8 cellular contexts compared by ENCODE assay signal in the genomic region with DNA sequence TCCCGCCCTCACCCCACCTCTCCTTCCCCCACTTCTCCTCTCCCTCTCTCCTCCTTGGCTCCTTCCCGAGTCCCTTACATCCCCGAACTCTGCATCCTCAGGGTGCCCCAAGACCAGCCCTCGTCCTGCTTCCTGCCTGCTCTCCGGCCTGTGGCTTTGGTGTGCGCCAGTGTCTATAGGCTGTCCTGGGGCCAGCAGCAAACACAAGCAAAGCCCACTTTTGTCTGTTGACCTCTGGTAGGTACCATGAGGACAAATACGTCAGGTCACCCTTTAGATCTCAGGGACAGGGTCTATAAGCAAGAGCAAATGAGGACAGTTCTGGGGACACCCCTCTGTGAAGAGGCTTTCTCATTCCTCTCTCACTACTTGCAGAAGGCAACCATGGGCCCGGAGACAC. TPM values are rescaled to one million over a fixed set of nuclear protein-coding genes. Genes with fewer than 3 reads are reported as not detected.
DNase-seq lines count a peak whose midpoint lies in the region; ATAC-seq and TF ChIP-seq lines count a peak whose summit lies in the region.

No MANE protein-coding gene starts in this region.

- CTCF ChIA-PET in activated CD8-positive, alpha-beta T cell treated with anti-CD3 and anti-CD28 coated beads, Interleukin-2, amount 10 ng/mL, durations not matched to agents 7 days and 5 days (lab: Charles Lee) = interaction anchor here (0.8 to 5.7 kb wide), 7 partner anchors 9 to 59 kb away, joined by 3 to 42 read pairs (median 3); no protein-coding TSS in a partner anchor

- WGBS in hepatocyte (ENCODE audit: low lambda C conversion rate, missing lambda C conversion rate) = 31% methylated on average over 7 of the region's 8 CpGs

- no peaks in the 10 kb centered on the region for H3K9me3 ChIP-seq in hepatocyte (ENCODE audit: low read depth)

- peaks cover 10% of the 10 kb centered on the region for H3K4me1 ChIP-seq in hepatocyte (ENCODE audit: insufficient read depth)

- POLR2A ChIA-PET in activated CD8-positive, alpha-beta T cell treated with anti-CD3 and anti-CD28 coated beads, Interleukin-2, amount 10 ng/mL, durations not matched to agents 7 days and 5 days (lab: Charles Lee) = interaction anchor here (0.9 kb wide), 1 partner anchor 8 kb away, joined by 3 read pairs; no protein-coding TSS in a partner anchor

- peak overlapping the region; percentile 94 for H2AFZ ChIP-seq in hepatocyte

- no peaks in the 10 kb centered on the region for H3K36me3 Mint-ChIP-seq in HFFc6 (ENCODE audit: low read depth)
- no peaks in the 10 kb centered on the region for H3K36me3 Mint-ChIP-seq in activated CD8-positive, alpha-beta T cell treated with anti-CD3 and anti-CD28 coated beads, Interleukin-2, amount 10 ng/mL, durations not matched to agents 7 days and 5 days (ENCODE audit: low read depth)
- H3K36me3 Mint-ChIP-seq in stimulated activated effector memory CD8-positive, alpha-beta T cell treated with anti-CD3 and anti-CD28 coated beads, Interleukin-12 subunit alpha, Interleukin-12 subunit beta, amount 100 ng/mL, for 72 hours = no peaks in the 10 kb centered on the region

- peak overlapping the region; percentile 97 for H3K27ac Mint-ChIP-seq in HFFc6
- peak overlapping the region; percentile 53 for H3K27ac Mint-ChIP-seq in activated CD8-positive, alpha-beta T cell treated with anti-CD3 and anti-CD28 coated beads, Interleukin-2, amount 10 ng/mL, durations not matched to agents 7 days and 5 days
- H3K27ac Mint-ChIP-seq in stimulated activated effector memory CD8-positive, alpha-beta T cell treated with anti-CD3 and anti-CD28 coated beads, Interleukin-12 subunit alpha, Interleukin-12 subunit beta, amount 100 ng/mL, for 72 hours = peak overlapping the region; percentile 94

- no peak for DNase-seq in HFFc6
- no peak for DNase-seq in activated CD8-positive, alpha-beta T cell treated with anti-CD3 and anti-CD28 coated beads, Interleukin-2, amount 10 ng/mL, durations not matched to agents 7 days and 5 days
- no peak for DNase-seq in hepatocyte (ENCODE audit: low spot score)
- no peak for DNase-seq in stimulated activated effector memory CD8-positive, alpha-beta T cell treated with anti-CD3 and anti-CD28 coated beads, Interleukin-12 subunit alpha, Interleukin-12 subunit beta, amount 100 ng/mL, for 72 hours (ENCODE audit: low spot score in 2 of 2)
- DNase-seq in occipital lobe (lab: John Stamatoyannopoulos, UW) = no peak
- no peak for DNase-seq in NCI-H524 treated with DMSO at 0.1 percent for 48 hours (lab: John Stamatoyannopoulos, UW)

- no peaks in the 10 kb centered on the region for H3K9me3 Mint-ChIP-seq in HFFc6
- no peaks in the 10 kb centered on the region for H3K9me3 Mint-ChIP-seq in activated CD8-positive, alpha-beta T cell treated with anti-CD3 and anti-CD28 coated beads, Interleukin-2, amount 10 ng/mL, durations not matched to agents 7 days and 5 days (ENCODE audit: insufficient read depth)
- no peaks in the 10 kb centered on the region for H3K9me3 Mint-ChIP-seq in stimulated activated effector memory CD8-positive, alpha-beta T cell treated with anti-CD3 and anti-CD28 coated beads, Interleukin-12 subunit alpha, Interleukin-12 subunit beta, amount 100 ng/mL, for 72 hours

- peaks cover 2% of the 10 kb centered on the region for H3K27me3 Mint-ChIP-seq in HFFc6 (ENCODE audit: insufficient read depth)
- peaks cover 32% of the 10 kb centered on the region for H3K27me3 Mint-ChIP-seq in activated CD8-positive, alpha-beta T cell treated with anti-CD3 and anti-CD28 coated beads, Interleukin-2, amount 10 ng/mL, durations not matched to agents 7 days and 5 days (ENCODE audit: low read depth)

- TF ChIP-seq CTCF in HFFc6 (IDR thresholded peaks at IDR 0.05) (no peak), hepatocyte (IDR thresholded peaks at IDR 0.05; ENCODE audit: poor library complexity) (no peak)

- peaks cover 26% of the 10 kb centered on the region for H3K27me3 ChIP-seq in hepatocyte

- no peaks in the 10 kb centered on the region for H3K79me2 ChIP-seq in hepatocyte

- H4K20me1 ChIP-seq in hepatocyte (ENCODE audit: insufficient read depth, poor library complexity, severe bottlenecking) = no peaks in the 10 kb centered on the region

- peak overlapping the region; percentile 92 for H3K4me3 Mint-ChIP-seq in HFFc6
- H3K4me3 Mint-ChIP-seq in activated CD8-positive, alpha-beta T cell treated with anti-CD3 and anti-CD28 coated beads, Interleukin-2, amount 10 ng/mL, durations not matched to agents 7 days and 5 days = peak overlapping the region; percentile 69
- peak overlapping the region; percentile 87 for H3K4me3 Mint-ChIP-seq in stimulated activated effector memory CD8-positive, alpha-beta T cell treated with anti-CD3 and anti-CD28 coated beads, Interleukin-12 subunit alpha, Interleukin-12 subunit beta, amount 100 ng/mL, for 72 hours

- no peaks in the 10 kb centered on the region for H3K9me2 ChIP-seq in hepatocyte (replicated peaks; ENCODE audit: insufficient read depth)

- no peaks in the 10 kb centered on the region for H3K36me3 ChIP-seq in hepatocyte (replicated peaks; ENCODE audit: insufficient read depth, low read depth)

- H3K4me1 Mint-ChIP-seq in HFFc6 (ENCODE audit: low read depth) = peaks cover 20% of the 10 kb centered on the region
- H3K4me1 Mint-ChIP-seq in activated CD8-positive, alpha-beta T cell treated with anti-CD3 and anti-CD28 coated beads, Interleukin-2, amount 10 ng/mL, durations not matched to agents 7 days and 5 days (ENCODE audit: low read depth) = peaks cover 18% of the 10 kb centered on the region
- peaks cover 8% of the 10 kb centered on the region for H3K4me1 Mint-ChIP-seq in stimulated activated effector memory CD8-positive, alpha-beta T cell treated with anti-CD3 and anti-CD28 coated beads, Interleukin-12 subunit alpha, Interleukin-12 subunit beta, amount 100 ng/mL, for 72 hours

- ATAC-seq in activated CD8-positive, alpha-beta T cell treated with anti-CD3 and anti-CD28 coated beads, Interleukin-2, amount 10 ng/mL, durations not matched to agents 7 days and 5 days = peak; percentile 4
- ATAC-seq in stimulated activated effector memory CD8-positive, alpha-beta T cell treated with anti-CD3 and anti-CD28 coated beads, Interleukin-12 subunit alpha, Interleukin-12 subunit beta, amount 100 ng/mL, for 72 hours = peak; percentile 3
- ATAC-seq in GM18867 (IDR thresholded peaks at IDR 0.05; ENCODE audit: unreplicated experiment) = no peak
- no peak for ATAC-seq in GM19351 (IDR thresholded peaks at IDR 0.05; ENCODE audit: unreplicated experiment)

- peak overlapping the region; percentile 86 for H3K4me2 ChIP-seq in hepatocyte

- H3K27ac ChIP-seq in hepatocyte = peak overlapping the region; percentile 47

- peak overlapping the region; percentile 20 for H3K4me3 ChIP-seq in hepatocyte

RNA-seq across cellular contexts. Expression of a gene that starts 0.3 kb away (rescaled TPM):
- 100 to 1,000 TPM; 209 to 260 (median 211) TPM for total RNA-seq in HFFc6 (2021; fragmentation: NEBNext Ultra II Directional; extraction: Animal tissue kit (Norgen Biotek cat#: 25700))
- total RNA-seq in activated CD8-positive, alpha-beta T cell treated with anti-CD3 and anti-CD28 coated beads, Interleukin-2, amount 10 ng/mL, durations not matched to agents 7 days and 5 days = 1 to 10 TPM; 5.1 to 5.5 TPM
- 36.0 and 40.7 TPM in 2 replicates for total RNA-seq in hepatocyte
- polyA plus RNA-seq in hepatocyte = 139 and 159 TPM in 2 replicates
- 1.7 TPM for total RNA-seq in occipital lobe

RNA-seq across cellular contexts. Expression of a gene that starts 10.2 kb away (rescaled TPM):
- 100 to 1,000 TPM; 181 to 207 (median 193) TPM for total RNA-seq in HFFc6 (2021; fragmentation: NEBNext Ultra II Directional; extraction: Animal tissue kit (Norgen Biotek cat#: 25700))
- 10 to 100 TPM; 44.1 to 50.7 TPM for total RNA-seq in activated CD8-positive, alpha-beta T cell treated with anti-CD3 and anti-CD28 coated beads, Interleukin-2, amount 10 ng/mL, durations not matched to agents 7 days and 5 days
- total RNA-seq in hepatocyte (82.0 and 86.4 TPM in 2 replicates), occipital lobe (28.5 TPM)
- 35.3 and 42.4 TPM in 2 replicates for polyA plus RNA-seq in hepatocyte

Comparison
In these comparisons a context has a peak if more than half of its experiments do, and no peak if none do; other contexts are left out.
1. ATAC-seq: peak in activated CD8-positive, alpha-beta T cell treated with anti-CD3 and anti-CD28 coated beads, Interleukin-2, amount 10 ng/mL, durations not matched to agents 7 days and 5 days (single experiment) and stimulated activated effector memory CD8-positive, alpha-beta T cell treated with anti-CD3 and anti-CD28 coated beads, Interleukin-12 subunit alpha, Interleukin-12 subunit beta, amount 100 ng/mL, for 72 hours (single experiment); none in GM18867 (single experiment) and GM19351 (single experiment).
2. Peak in every context shown above with its lines, with median percentiles within 50 percentile points of each other: H3K27ac Mint-ChIP-seq and H3K4me3 Mint-ChIP-seq.